ENCODE assay signal across 9 cellular contexts in genomic region chr13:93200626-93201025, GRCh38. TPM values are rescaled to one million over a fixed set of nuclear protein-coding genes. Genes with fewer than 3 reads are reported as not detected.
"Had no signal": no experiment of that assay in that cellular context is flagged by ENCODE, and none has a peak within 500 bp of the region (broad histone marks: within the 10 kb centered on the region; RNA-seq: fewer than 3 reads in every experiment).

No MANE protein-coding gene starts in this region.

- DNase-seq: GM23248, H9, HCEC 1CT, IMR-90, KBM-7 had no signal

- H3K9ac ChIP-seq: GM23248, KMS-11 had no signal

- H3K4me3 ChIP-seq: GM23248 had no signal

- H2AFZ ChIP-seq: GM23248 had no signal

- FAIRE-seq: H1, HTR-8/SVneo had no signal

- H3K4me2 ChIP-seq: KMS-11 had no signal

- H3K27ac ChIP-seq: GM23248, KMS-11 had no signal

RNA-seq across cellular contexts. Expression of gene GPC6, which starts 26.0 kb away (rescaled TPM):
- total RNA-seq: HT-29 had no signal
